ENCODE assay signal across 14 cellular contexts in genomic region chrX:114584434-114584943, GRCh38. TPM values are rescaled to one million over a fixed set of nuclear protein-coding genes. Genes with fewer than 3 reads are reported as not detected.
DNase-seq lines count a peak whose midpoint lies in the region; ATAC-seq and TF ChIP-seq lines count a peak whose summit lies in the region.
"Had no signal": no experiment of that assay in that cellular context is flagged by ENCODE, and none has a peak within 500 bp of the region (broad histone marks: within the 10 kb centered on the region; RNA-seq: fewer than 3 reads in every experiment).

No MANE protein-coding gene starts in this region.

- no peaks in the 10 kb centered on the region for H3K9me2 ChIP-seq in GM23338 (ENCODE audit: insufficient read depth)

- peak overlapping the region; percentile 83 for H3K4me2 ChIP-seq in GM23338

- DNase-seq in GM23338 (ENCODE audit: low spot score): peak; percentile 63
- peak; percentile 17 for DNase-seq in astrocyte of the hippocampus (ENCODE audit: low read depth, low spot score)
- DNase-seq in iPS-NIHi11 (ENCODE audit: low spot score): peak; percentile 19
- DNase-seq in skeletal muscle cell (ENCODE audit: low read depth): no peak
- no peak for DNase-seq in psoas muscle
- no peak for DNase-seq in T-helper 9 cell
- no peak for DNase-seq in stimulated activated CD8-positive, alpha-beta memory T cell treated with anti-CD3 and anti-CD28 coated beads, Interleukin-4, amount 100 ng/mL, for 48 hours
- DNase-seq in posterior vena cava (ENCODE audit: low spot score): no peak
- DNase-seq: activated CD4-positive, CD25-positive, alpha-beta regulatory T cell treated with anti-CD3 and anti-CD28 coated beads, Interleukin-2, amount 50 U/mL, for 72 hours; activated T-cell treated with anti-CD3 and anti-CD28 coated beads, Interleukin-2, amount 50 U/mL, for 1 hour; CD4-positive, alpha-beta memory T cell; midbrain had no signal

- H3K36me3 Mint-ChIP-seq in GM23338 (ENCODE audit: low read depth): peaks cover 2% of the 10 kb centered on the region; the same call in 1 of the 3 replicates
- H3K36me3 Mint-ChIP-seq: CD4-positive, alpha-beta memory T cell had no signal

- TF ChIP-seq CTCF in GM23338 (conservative IDR thresholded peaks at IDR 0.05; ENCODE audit: low read depth in 2 of 2) (no peak), psoas muscle (IDR thresholded peaks at IDR 0.05) (no peak)

- 0 to 10% (median 2%) methylated on average over 17 to 53 of the region's 53 CpGs for whole genome bisulfite sequencing in psoas muscle, 3 donors

- no peaks in the 10 kb centered on the region for H3K9me3 ChIP-seq in psoas muscle
- H3K9me3 ChIP-seq: prostate gland had no signal

- peaks cover 14% of the 10 kb centered on the region; the same call in 1 of the 2 replicates for H3F3A ChIP-seq in GM23338 (replicated peaks; ENCODE audit: low read depth)

- no peak overlapping the region for H2AFZ ChIP-seq in GM23338

- intact Hi-C loops in psoas muscle (cut with DNase I): no loop called here
- intact Hi-C loops in posterior vena cava (cut with DNase I): no loop called here

- H3K36me3 ChIP-seq in GM23338 (ENCODE audit: insufficient read depth) (no peaks in the 10 kb centered on the region), psoas muscle (ENCODE audit: insufficient read depth in 1 of 2, low read depth in 1 of 2) (no peaks in the 10 kb centered on the region)
- H3K36me3 ChIP-seq: prostate gland had no signal

- H3K9me3 Mint-ChIP-seq in GM23338: no peaks in the 10 kb centered on the region; the same call in 2 of the 3 replicates

- H3K27ac ChIP-seq in GM23338 (ENCODE audit: low read depth): no peak overlapping the region
- no peak overlapping the region for H3K27ac ChIP-seq in psoas muscle
- H3K27ac ChIP-seq: prostate gland, SK-N-MC had no signal

- H4K20me1 ChIP-seq in GM23338 (replicated peaks; ENCODE audit: insufficient read depth): peaks cover 5% of the 10 kb centered on the region; the same call in 1 of the 2 replicates

- peaks cover 28% of the 10 kb centered on the region; the same call in 2 of the 3 replicates for H3K4me1 Mint-ChIP-seq in GM23338

- no peaks in the 10 kb centered on the region for H3K79me2 ChIP-seq in GM23338 (replicated peaks; ENCODE audit: insufficient read depth)

- ATAC-seq in GM23338 (peak; percentile 39), psoas muscle (no peak)

- H3K27ac Mint-ChIP-seq in GM23338: no peak overlapping the region

- peak overlapping the region; percentile 79 for H3K4me3 Mint-ChIP-seq in GM23338
- H3K4me3 Mint-ChIP-seq: CD4-positive, alpha-beta memory T cell had no signal

- peaks cover 23% of the 10 kb centered on the region for H3K4me1 ChIP-seq in GM23338 (ENCODE audit: insufficient read depth)
- H3K4me1 ChIP-seq in psoas muscle: no peaks in the 10 kb centered on the region
- H3K4me1 ChIP-seq: prostate gland had no signal

- peaks cover 59% of the 10 kb centered on the region for H3K27me3 ChIP-seq in GM23338 (ENCODE audit: insufficient read depth)
- peaks cover 0 to 82% (median 6%) of the 10 kb centered on the region in 3 donors for H3K27me3 ChIP-seq in psoas muscle (ENCODE audit: insufficient read depth in 3 of 3, low read length in 2 of 3)

- H3K27me3 Mint-ChIP-seq in GM23338 (ENCODE audit: insufficient read depth, low read depth, poor library complexity): peaks cover 53% of the 10 kb centered on the region

- H3K4me3 ChIP-seq in GM23338 (peak overlapping the region; percentile 60), skeletal muscle cell (ENCODE audit: low read depth, low read length) (peak overlapping the region; percentile 22), psoas muscle (no peak overlapping the region)
- H3K4me3 ChIP-seq: prostate gland, SK-N-MC had no signal

TF ChIP-seq in GM23338, 12 proteins besides CTCF, POLR2A, EP300 and RAD21:
- TF ChIP-seq CREB1 (CRISPR knock-in tag; IDR thresholded peaks at IDR 0.05; ENCODE audit: low read depth) (no peak), POLR2AphosphoS5 (IDR thresholded peaks at IDR 0.05; ENCODE audit: low read depth) (peak; percentile 60; the same call in 1 of the 2 replicates)

RNA-seq across cellular contexts. Expression of gene HTR2C, which starts 0.6 kb away (rescaled TPM):
- 2.4 and 2.7 TPM in 2 replicates for total RNA-seq in GM23338 (2014; rRNA removed; shearing (Covaris generic))
- polyA plus RNA-seq in GM23338 (2016; fragmentation: Nextera tagmentation; extraction: Ambion mirVana) (1.4 and 2.0 TPM in 2 replicates), psoas muscle (not detected)
- total RNA-seq in psoas muscle (not detected), posterior vena cava (not detected)
- total RNA-seq: CD4-positive, alpha-beta memory T cell; prostate gland had no signal
- polyA plus RNA-seq: CD4-positive, alpha-beta memory T cell had no signal

Comparison
In these comparisons a context has a peak if more than half of its experiments do, and no peak if none do; other contexts are left out.
1. DNase-seq: peak in GM23338 (single experiment), astrocyte of the hippocampus (single experiment) and iPS-NIHi11 (single experiment); none in skeletal muscle cell (single experiment), psoas muscle (0 of 2), T-helper 9 cell (single experiment), stimulated activated CD8-positive, alpha-beta memory T cell treated with anti-CD3 and anti-CD28 coated beads, Interleukin-4, amount 100 ng/mL, for 48 hours (single experiment) and posterior vena cava (single experiment).